ENCODE assay signal across 2 cellular contexts in the genomic region with DNA sequence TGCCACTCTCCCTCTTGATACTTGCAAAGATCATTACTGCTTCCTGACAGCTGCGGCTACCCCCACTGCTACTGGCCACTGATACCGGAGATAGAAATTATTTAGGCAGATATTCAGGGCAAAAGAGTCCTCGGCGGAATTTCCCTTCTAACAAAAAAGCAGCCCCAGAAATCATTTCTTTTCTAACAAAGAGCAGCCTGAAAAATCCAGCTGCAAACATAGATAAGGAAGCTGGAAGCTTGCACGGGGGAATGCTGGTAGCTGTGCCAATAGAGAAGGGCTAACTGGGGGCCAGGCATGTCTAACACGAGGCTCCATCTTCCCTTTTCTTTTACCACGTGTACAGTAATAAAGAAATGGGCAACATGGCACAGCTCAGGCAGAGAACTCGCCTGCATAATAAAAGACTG.
TF ChIP-seq lines count a peak whose summit lies in the region.

No MANE protein-coding gene starts in this region.

TF ChIP-seq in IMR-90, 13 proteins besides CTCF, POLR2A, EP300 and RAD21 (continued from another document):
- TF ChIP-seq MAFK (IDR thresholded peaks at IDR 0.05; ENCODE audit: low read depth, low read length) (no peak), NFE2L2 (IDR thresholded peaks at IDR 0.05; ENCODE audit: low read depth, low read length) (no peak), FOS (IDR thresholded peaks at IDR 0.05; ENCODE audit: low read depth, low read length) (no peak), RFX5 (IDR thresholded peaks at IDR 0.05; ENCODE audit: low read depth, low read length) (no peak), ELK1 (IDR thresholded peaks at IDR 0.05; ENCODE audit: borderline replicate concordance, low read depth, low read length) (no peak)

TF ChIP-seq in GM12891, 5 proteins besides CTCF, POLR2A, EP300 and RAD21 (continued from another document):
- TF ChIP-seq POLR2AphosphoS5 (IDR thresholded peaks at IDR 0.05; ENCODE audit: low read depth, low read length): no peak
